ENCODE assay signal across 1 cellular context in the genomic region with DNA sequence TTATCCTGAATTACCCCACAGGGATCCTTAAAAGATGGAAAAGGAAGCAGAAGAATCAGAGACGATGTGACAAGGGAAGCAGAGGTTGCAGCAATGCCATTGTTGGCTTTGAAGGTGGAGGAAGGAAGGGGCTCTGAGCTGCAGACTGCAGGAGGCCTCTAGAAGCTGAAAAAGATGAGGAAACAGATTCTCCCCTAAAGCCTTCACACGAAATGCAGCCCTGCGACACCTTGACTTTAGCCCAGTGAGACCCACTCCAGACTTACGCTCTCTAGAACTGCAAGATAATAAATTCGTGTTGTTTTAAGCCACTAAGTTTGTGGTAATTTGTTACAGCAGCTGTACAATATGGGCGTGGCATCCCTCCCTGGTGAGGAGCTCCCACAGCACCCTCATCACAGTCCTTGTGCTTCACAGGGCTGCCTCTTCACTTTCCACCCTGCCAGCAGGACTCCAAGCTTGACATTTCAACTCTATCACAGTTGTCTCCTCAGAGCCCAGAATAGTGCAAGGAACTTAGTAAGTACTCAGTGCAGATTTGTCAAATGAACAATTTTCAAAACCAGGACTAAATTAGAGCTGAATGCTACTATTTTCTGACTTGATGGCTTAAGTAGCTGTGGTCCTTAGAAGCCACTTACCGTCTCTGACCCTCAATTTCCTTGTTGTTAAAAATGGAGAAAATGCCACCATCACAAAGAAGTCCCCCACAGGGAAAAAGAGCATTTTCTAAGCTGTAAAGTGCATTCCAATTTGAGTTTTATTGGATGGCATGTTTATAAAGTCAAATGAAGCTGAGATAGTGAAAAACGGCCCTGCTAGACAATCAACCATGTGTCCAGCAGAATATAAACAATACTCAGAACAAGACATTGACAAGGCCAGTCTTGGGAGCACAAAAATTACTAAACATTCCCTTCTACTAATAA.
TF ChIP-seq lines count a peak whose summit lies in the region.

No MANE protein-coding gene starts in this region.

TF ChIP-seq in endothelial cell of umbilical vein, 7 proteins besides CTCF, POLR2A, EP300 and RAD21 (continued from another document):
- TF ChIP-seq MYC (IDR thresholded peaks at IDR 0.05; ENCODE audit: low read depth, low read length) = no peak
